Comparison of ENCODE assay signal across 28 cellular contexts in the genomic region with DNA sequence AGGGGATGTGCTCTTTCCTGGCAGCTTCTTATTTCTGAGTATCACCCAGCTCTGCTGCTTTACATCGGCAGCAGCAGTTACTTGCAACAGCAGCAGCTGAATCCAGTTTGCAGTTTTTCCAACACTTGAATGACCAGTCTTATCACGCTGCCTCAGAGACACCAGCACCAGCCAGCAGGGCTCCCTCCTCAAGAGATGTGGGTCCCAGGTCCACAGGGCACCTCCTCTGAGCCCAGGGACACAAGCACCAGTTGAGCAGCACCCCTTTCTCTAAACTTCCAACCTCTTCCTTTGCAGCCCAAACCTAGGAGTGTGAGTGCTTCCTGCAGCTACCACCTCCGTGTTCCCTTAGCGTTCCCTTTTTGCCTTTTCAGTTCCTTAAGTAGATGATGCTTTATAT.
"Had no signal": no experiment of that assay in that cellular context is flagged by ENCODE, and none has a peak within 500 bp of the region (broad histone marks: within the 10 kb centered on the region; RNA-seq: fewer than 3 reads in every experiment).

No MANE protein-coding gene starts in this region.

- H3K36me3 ChIP-seq: brain microvascular endothelial cell, esophagus squamous epithelium, gastroesophageal sphincter, heart right ventricle had no signal

- H3K27ac ChIP-seq: brain microvascular endothelial cell, epithelial cell of prostate, esophagus squamous epithelium, gastroesophageal sphincter, heart right ventricle had no signal

- DNase-seq: activated CD4-positive, alpha-beta memory T cell treated with anti-CD3 and anti-CD28 coated beads for 36 hours; activated CD4-positive, alpha-beta T cell treated with anti-CD3 and anti-CD28 coated beads for 36 hours; activated CD4-positive, alpha-beta T cell treated with anti-CD3 and anti-CD28 coated beads, Interleukin-2, amount 10 ng/mL, durations not matched to agents 24 days and 14 days; activated CD4-positive, CD25-positive, alpha-beta regulatory T cell; activated CD4-positive, CD25-positive, alpha-beta regulatory T cell treated with anti-CD3 and anti-CD28 coated beads, Interleukin-2, amount 50 U/mL, for 72 hours; activated CD8-positive, alpha-beta T cell treated with anti-CD3 and anti-CD28 coated beads, Interleukin-2, amount 10 ng/mL, durations not matched to agents 7 days and 5 days; activated effector memory CD4-positive, alpha-beta T cell treated with Interleukin-2 at 50 U/mL for 16 hours; activated gamma-delta T cell treated with Interleukin-2 at 50 U/mL for 16 hours; activated naive CD4-positive, alpha-beta T cell treated with anti-CD3 and anti-CD28 coated beads, Interleukin-2, amount 50 U/mL, for 16 hours; activated naive CD4-positive, alpha-beta T cell treated with Interleukin-2 at 50 U/mL for 16 hours; activated T-cell treated with anti-CD3 and anti-CD28 coated beads, Interleukin-2, amount 50 U/mL, for 4 hours; amniotic stem cell; anterior cingulate cortex; brain microvascular endothelial cell; caudate nucleus; effector CD8-positive, alpha-beta T cell; esophagus squamous epithelium; foreskin melanocyte; heart right ventricle; T-helper 2 cell had no signal

- H3K27me3 ChIP-seq: brain microvascular endothelial cell had no signal

- H3K4me3 ChIP-seq: esophagus squamous epithelium, gastroesophageal sphincter, heart right ventricle had no signal

- FAIRE-seq: astrocyte, bronchial epithelial cell, colon, endometrium, endothelial cell of umbilical vein had no signal

- H3K4me1 ChIP-seq: esophagus squamous epithelium, gastroesophageal sphincter, heart right ventricle had no signal

- H3K9me3 ChIP-seq: esophagus squamous epithelium, gastroesophageal sphincter, heart right ventricle had no signal

- ATAC-seq: activated CD4-positive, alpha-beta T cell treated with anti-CD3 and anti-CD28 coated beads for 36 hours; activated CD8-positive, alpha-beta T cell treated with anti-CD3 and anti-CD28 coated beads, Interleukin-2, amount 10 ng/mL, durations not matched to agents 7 days and 5 days; activated T-cell treated with anti-CD3 and anti-CD28 coated beads, Interleukin-2, amount 50 U/mL, for 4 hours; activated T-helper 17 cell treated with anti-CD3 and anti-CD28 coated beads, Interleukin-2, amount 50 U/mL, for 72 hours; gastroesophageal sphincter; heart right ventricle had no signal
